7 cellular contexts compared by ENCODE assay signal in genomic region chr19:2463694-2464093, GRCh38. TPM values are rescaled to one million over a fixed set of nuclear protein-coding genes. Genes with fewer than 3 reads are reported as not detected.
A peak's percentile ranks its signal among the peaks of the same experiment; 100 is the strongest.
DNase-seq lines count a peak whose midpoint lies in the region; ATAC-seq, FAIRE-seq and TF ChIP-seq lines count a peak whose summit lies in the region.
"Not testable (repeated sequence)": the region's sequence is repeated elsewhere in the genome, so short reads cannot be mapped to it uniquely, and the experiment has no call there.

No MANE protein-coding gene starts in this region.

- not testable (repeated sequence) for FAIRE-seq in H1 (lab: Jason Lieb, UNC)

- not testable (repeated sequence) for H3K56ac ChIP-seq in H1 (replicated peaks; ENCODE audit: insufficient read length, low read depth, low read length)

- not testable (repeated sequence) for H3K36me3 ChIP-seq in CD4-positive, CD25-positive, alpha-beta regulatory T cell (ENCODE audit: control insufficient read depth, insufficient read depth, low read length); NT2/D1 (ENCODE audit: insufficient read depth, insufficient read length, low read length); H1 (ENCODE audit: control insufficient read depth in 2 of 4, insufficient read depth in 4 of 4, low read length in 3 of 4); lower lobe of right lung; neural progenitor cell

- H2BK12ac ChIP-seq in H1 (ENCODE audit: low read depth, low read length), result peak overlapping the region; percentile 63; the same call in 1 of the 2 replicates

- H4K20me1 ChIP-seq in H1 (replicated peaks in 1 of 2; ENCODE audit: control insufficient read depth in 1 of 2, insufficient read depth in 2 of 2, low read length in 2 of 2); neural progenitor cell (ENCODE audit: low read depth): not testable (repeated sequence)

- H3K4me1 Mint-ChIP-seq in CD4-positive, CD25-positive, alpha-beta regulatory T cell, result peaks cover 0 to 14% (median 0%) of the 10 kb centered on the region in 4 donors
- H3K4me1 Mint-ChIP-seq in activated CD4-positive, alpha-beta T cell treated with anti-CD3 and anti-CD28 coated beads for 36 hours; activated T-cell treated with anti-CD3 and anti-CD28 coated beads, Interleukin-2, amount 50 U/mL, for 4 hours (ENCODE audit: low read depth): not testable (repeated sequence)
- H3K4me1 Mint-ChIP-seq in neural progenitor cell, result peaks cover 14% of the 10 kb centered on the region

- not testable (repeated sequence) for H4K5ac ChIP-seq in H1 (ENCODE audit: insufficient read length, low read depth, low read length)

- H2AK5ac ChIP-seq in H1 (ENCODE audit: low read depth, low read length), result not testable (repeated sequence)

- not testable (repeated sequence) for ATAC-seq in CD4-positive, CD25-positive, alpha-beta regulatory T cell (ENCODE audit: low read depth in 2 of 2); activated CD4-positive, alpha-beta T cell treated with anti-CD3 and anti-CD28 coated beads for 36 hours; activated T-cell treated with anti-CD3 and anti-CD28 coated beads, Interleukin-2, amount 50 U/mL, for 4 hours; lower lobe of right lung

- TF ChIP-seq POLR2A in H1 (IDR thresholded peaks at IDR 0.05; ENCODE audit: control extremely low read depth in 1 of 2, low read depth in 2 of 2, low read length in 2 of 2), result not testable (repeated sequence)

- POLR2A ChIA-PET in activated CD4-positive, alpha-beta T cell treated with anti-CD3 and anti-CD28 coated beads for 36 hours (lab: Charles Lee), result not testable (repeated sequence)
- POLR2A ChIA-PET in H1 (lab: Charles Lee; ENCODE audit: partially characterized antibody), result interaction anchor here (0.7 to 6.7 kb wide), 8 partner anchors 8 to 159 kb away, joined by 3 to 98 read pairs (median 5); partner anchors contain the start of genes GADD45B, LMNB2 and TIMM13

- H3K18ac ChIP-seq in H1 (ENCODE audit: extremely low read depth, low read length), result not testable (repeated sequence)

- H2BK15ac ChIP-seq in H1 (ENCODE audit: low read length), result not testable (repeated sequence)

- not testable (repeated sequence) for H3K9me3 ChIP-seq in CD4-positive, CD25-positive, alpha-beta regulatory T cell (ENCODE audit: control insufficient read depth in 2 of 2, low read length in 2 of 2); NT2/D1 (ENCODE audit: insufficient read depth, low read length); H1 (ENCODE audit: insufficient read depth in 2 of 2, low read depth in 1 of 2, low read length in 1 of 2); lower lobe of right lung; neural progenitor cell (ENCODE audit: low read depth)

- CTCF ChIA-PET in activated CD4-positive, alpha-beta T cell treated with anti-CD3 and anti-CD28 coated beads for 36 hours (lab: Charles Lee), result interaction anchor here (0.9 kb wide), 1 partner anchor 173 kb away, joined by 3 read pairs; no protein-coding TSS in a partner anchor
- CTCF ChIA-PET in H1 (lab: Charles Lee; ENCODE audit: partially characterized antibody), result interaction anchor here (0.6 to 12.9 kb wide), 12 partner anchors 11 to 1302 kb away, joined by 3 to 133 read pairs (median 3); partner anchors contain the start of gene GADD45B

- not testable (repeated sequence) for DNase-seq in CD4-positive, CD25-positive, alpha-beta regulatory T cell; NT2/D1 (ENCODE audit: low read depth, low spot score); activated T-cell treated with anti-CD3 and anti-CD28 coated beads, Interleukin-2, amount 50 U/mL, for 4 hours; H1 (ENCODE audit: low read depth in 1 of 2, low spot score in 2 of 2); lower lobe of right lung; neural progenitor cell (ENCODE audit: low spot score)
- DNase-seq in activated CD4-positive, alpha-beta T cell treated with anti-CD3 and anti-CD28 coated beads for 36 hours, result peak; percentile 33

- H3K9ac ChIP-seq in NT2/D1 (ENCODE audit: insufficient read length, low read depth), result peak overlapping the region; percentile 62
- H3K9ac ChIP-seq in H1 (replicated peaks in 1 of 4; ENCODE audit: extremely low read depth in 1 of 4, low read depth in 3 of 4, low read length in 3 of 4); neural progenitor cell: not testable (repeated sequence)

- not testable (repeated sequence) for H3K27me3 ChIP-seq in CD4-positive, CD25-positive, alpha-beta regulatory T cell (ENCODE audit: control insufficient read depth, insufficient read depth, low read length); NT2/D1 (ENCODE audit: insufficient read depth, insufficient read length); H1 (replicated peaks in 1 of 4; ENCODE audit: control insufficient read depth in 3 of 4, extremely low read depth in 1 of 4, insufficient read depth in 3 of 4, low read length in 3 of 4); lower lobe of right lung (ENCODE audit: low read depth); neural progenitor cell

- H2BK5ac ChIP-seq in H1 (ENCODE audit: low read depth, low read length), result not testable (repeated sequence)

- H3K4me2 ChIP-seq in H1 (ENCODE audit: insufficient read depth in 1 of 2, low read depth in 2 of 2, low read length in 2 of 2), result 0 out of 4 replicates have a peak overlapping the region, but pooled peaks of 1 of the 2 experiments have one; percentile 66
- H3K4me2 ChIP-seq in neural progenitor cell, result not testable (repeated sequence)

- H3F3A ChIP-seq in neural progenitor cell (ENCODE audit: low read depth), result peaks cover 10% of the 10 kb centered on the region

- not testable (repeated sequence) for H3K79me1 ChIP-seq in H1 (ENCODE audit: low read depth, low read length)

- H3K27ac ChIP-seq in CD4-positive, CD25-positive, alpha-beta regulatory T cell (ENCODE audit: insufficient read depth, low read length, poor library complexity, severe bottlenecking); H1 (ENCODE audit: low read depth, low read length); neural progenitor cell: not testable (repeated sequence)
- H3K27ac ChIP-seq in lower lobe of right lung, result peak overlapping the region; percentile 28

- H2BK20ac ChIP-seq in H1 (ENCODE audit: low read length), result not testable (repeated sequence)

- not testable (repeated sequence) for H3K4me3 ChIP-seq in CD4-positive, CD25-positive, alpha-beta regulatory T cell (ENCODE audit: low read depth, low read length); NT2/D1 (ENCODE audit: insufficient read length, low read depth); H1 (ENCODE audit: extremely low read depth in 1 of 4, insufficient read depth in 2 of 4, low read depth in 3 of 4, low read length in 4 of 4); lower lobe of right lung; neural progenitor cell

- not testable (repeated sequence) for H3K9me3 Mint-ChIP-seq in CD4-positive, CD25-positive, alpha-beta regulatory T cell; activated CD4-positive, alpha-beta T cell treated with anti-CD3 and anti-CD28 coated beads for 36 hours (ENCODE audit: low read depth); activated T-cell treated with anti-CD3 and anti-CD28 coated beads, Interleukin-2, amount 50 U/mL, for 4 hours; neural progenitor cell

- not testable (repeated sequence) for H3K36me3 Mint-ChIP-seq in CD4-positive, CD25-positive, alpha-beta regulatory T cell; activated CD4-positive, alpha-beta T cell treated with anti-CD3 and anti-CD28 coated beads for 36 hours (ENCODE audit: low read depth); activated T-cell treated with anti-CD3 and anti-CD28 coated beads, Interleukin-2, amount 50 U/mL, for 4 hours (ENCODE audit: insufficient read depth); neural progenitor cell

- H3K23ac ChIP-seq in H1 (ENCODE audit: insufficient read length), result not testable (repeated sequence)

- not testable (repeated sequence) for H2AFZ ChIP-seq in H1 (ENCODE audit: low read length); neural progenitor cell (replicated peaks)

- not testable (repeated sequence) for H4K8ac ChIP-seq in H1 (ENCODE audit: extremely low read depth, insufficient read depth, low read length)

- peak overlapping the region in 1 of 3 donors; percentile 23 for H3K27ac Mint-ChIP-seq in CD4-positive, CD25-positive, alpha-beta regulatory T cell
- H3K27ac Mint-ChIP-seq in activated CD4-positive, alpha-beta T cell treated with anti-CD3 and anti-CD28 coated beads for 36 hours, result not testable (repeated sequence)
- peak overlapping the region; percentile 85 for H3K27ac Mint-ChIP-seq in neural progenitor cell

- not testable (repeated sequence) for TF ChIP-seq EP300 in H1 (IDR thresholded peaks at IDR 0.05; ENCODE audit: borderline replicate concordance in 1 of 2, low read depth in 2 of 2, low read length in 2 of 2)

- H3K23me2 ChIP-seq in H1 (ENCODE audit: low read depth, low read length), result not testable (repeated sequence)

- TF ChIP-seq RAD21 in H1 (IDR thresholded peaks at IDR 0.05 in 1 of 2, conservative IDR thresholded peaks at IDR 0.05 in 1 of 2; ENCODE audit: low read depth in 2 of 2, low read length in 2 of 2), result not testable (repeated sequence)

- peak overlapping the region in 3 of 4 donors; percentile 38 to 79 (median 59) for H3K4me3 Mint-ChIP-seq in CD4-positive, CD25-positive, alpha-beta regulatory T cell
- H3K4me3 Mint-ChIP-seq in activated CD4-positive, alpha-beta T cell treated with anti-CD3 and anti-CD28 coated beads for 36 hours, result peak overlapping the region; percentile 16
- H3K4me3 Mint-ChIP-seq in activated T-cell treated with anti-CD3 and anti-CD28 coated beads, Interleukin-2, amount 50 U/mL, for 4 hours, result peak overlapping the region; percentile 35
- peak overlapping the region; percentile 33 for H3K4me3 Mint-ChIP-seq in neural progenitor cell

- H3K79me2 ChIP-seq in H1 (ENCODE audit: control insufficient read depth in 1 of 2, insufficient read depth in 2 of 2, low read length in 2 of 2); neural progenitor cell (ENCODE audit: low read depth): not testable (repeated sequence)

- peaks cover 12% of the 10 kb centered on the region for H3K4me1 ChIP-seq in CD4-positive, CD25-positive, alpha-beta regulatory T cell (ENCODE audit: control insufficient read depth, insufficient read depth, low read length, poor library complexity, severe bottlenecking)
- not testable (repeated sequence) for H3K4me1 ChIP-seq in NT2/D1 (ENCODE audit: insufficient read depth, insufficient read length); H1 (replicated peaks in 1 of 4; ENCODE audit: control insufficient read depth in 3 of 4, insufficient read depth in 4 of 4, low read length in 3 of 4); neural progenitor cell
- H3K4me1 ChIP-seq in lower lobe of right lung, result peaks cover 17% of the 10 kb centered on the region

- H3K14ac ChIP-seq in H1 (ENCODE audit: insufficient read length), result not testable (repeated sequence)

- not testable (repeated sequence) for TF ChIP-seq CTCF in H1 (IDR thresholded peaks at IDR 0.05; ENCODE audit: control extremely low read depth in 1 of 3, insufficient read depth in 1 of 3, low read depth in 1 of 3, low read length in 3 of 3); lower lobe of right lung (IDR thresholded peaks at IDR 0.05); neural progenitor cell (IDR thresholded peaks at IDR 0.05)

- not testable (repeated sequence) for H3K4ac ChIP-seq in H1 (replicated peaks; ENCODE audit: insufficient read length, low read depth, low read length)

- H4K91ac ChIP-seq in H1 (replicated peaks; ENCODE audit: insufficient read length, low read length), result peak overlapping the region; percentile 93

- 99% methylated on average over 5 of the region's 5 CpGs; no CpG with 5 or more reads in 1 of the 2 experiments for WGBS in H1 (ENCODE audit: extremely low coverage in 1 of 2, insufficient coverage in 1 of 2, insufficient read length in 1 of 2, insufficient replicate concordance in 2 of 2, low coverage in 1 of 2, low lambda C conversion rate in 2 of 2, missing lambda C conversion rate in 1 of 2), 2 experiments

- H3K27me3 Mint-ChIP-seq in CD4-positive, CD25-positive, alpha-beta regulatory T cell; activated CD4-positive, alpha-beta T cell treated with anti-CD3 and anti-CD28 coated beads for 36 hours; activated T-cell treated with anti-CD3 and anti-CD28 coated beads, Interleukin-2, amount 50 U/mL, for 4 hours (ENCODE audit: low read depth); neural progenitor cell (ENCODE audit: insufficient read depth, low read depth): not testable (repeated sequence)

- intact Hi-C loops in activated CD4-positive, alpha-beta T cell treated with anti-CD3 and anti-CD28 coated beads for 36 hours (cut with DNase I, micrococcal nuclease); lower lobe of right lung (cut with DNase I): not testable (repeated sequence)

- H2BK120ac ChIP-seq in H1 (replicated peaks; ENCODE audit: low read depth, low read length), result not testable (repeated sequence)

RNA-seq across cellular contexts. Expression of gene LMNB2, which starts 6.9 kb away (rescaled TPM):
- 16.0 TPM for total RNA-seq in CD4-positive, CD25-positive, alpha-beta regulatory T cell
- 1 to 10 TPM; 3.8 to 7.5 (median 4.8) TPM for polyA plus RNA-seq in CD4-positive, CD25-positive, alpha-beta regulatory T cell
- total RNA-seq in activated CD4-positive, alpha-beta T cell treated with anti-CD3 and anti-CD28 coated beads for 36 hours, result 10 to 100 TPM; 91.0 to 93.9 TPM
- total RNA-seq in activated T-cell treated with anti-CD3 and anti-CD28 coated beads, Interleukin-2, amount 50 U/mL, for 4 hours, result 10 to 100 TPM; 90.9 to 98.3 (median 92.0) TPM
- 177 and 179 TPM in 2 replicates for total RNA-seq in H1 (2021; fragmentation: NEBNext Ultra II Directional; extraction: Animal tissue kit (Norgen Biotek cat#: 25700))
- 287 and 360 TPM in 2 replicates for polyA plus RNA-seq in H1 (2011; rRNA removed)
- 196 TPM for polyA plus RNA-seq in H1 (2011; cell fraction: cytosol; rRNA removed)
- polyA plus RNA-seq in H1 (2011; cell fraction: nucleus; rRNA removed), result 187 TPM
- polyA plus RNA-seq in H1 (2012, experiment 1 of 2), result 154 to 165 TPM (median 162 TPM) in 4 replicates
- 174 TPM for polyA plus RNA-seq in H1 (2012, experiment 2 of 2)
- polyA plus RNA-seq in H1 (2013, experiment 1 of 2), result 97.9 TPM
- polyA plus RNA-seq in H1 (2013, experiment 2 of 2), result 98.3 TPM
- 105 and 122 TPM in 2 replicates for polyA minus RNA-seq in H1 (2011; rRNA and poly(A)+ RNA removed)
- 69.9 TPM for polyA minus RNA-seq in H1 (2011; cell fraction: cytosol; rRNA and poly(A)+ RNA removed)
- polyA minus RNA-seq in H1 (2011; cell fraction: nucleus; rRNA and poly(A)+ RNA removed), result 36.0 TPM
- 20.9 TPM for total RNA-seq in lower lobe of right lung
- total RNA-seq in neural progenitor cell (ENCODE audit: low replicate concordance), result 78.0 and 246 TPM in 2 replicates

RNA-seq across cellular contexts. Expression of gene GADD45B, which starts 12.2 kb away (rescaled TPM):
- total RNA-seq in CD4-positive, CD25-positive, alpha-beta regulatory T cell, result 191 TPM
- 10 to 100 TPM; 53.4 to 70.2 (median 63.3) TPM for polyA plus RNA-seq in CD4-positive, CD25-positive, alpha-beta regulatory T cell
- total RNA-seq in activated CD4-positive, alpha-beta T cell treated with anti-CD3 and anti-CD28 coated beads for 36 hours, result 10 to 100 TPM; 57.7 to 71.2 TPM
- total RNA-seq in activated T-cell treated with anti-CD3 and anti-CD28 coated beads, Interleukin-2, amount 50 U/mL, for 4 hours, result 10 to 100 TPM; 67.4 to 75.5 (median 72.8) TPM
- total RNA-seq in H1 (2021; fragmentation: NEBNext Ultra II Directional; extraction: Animal tissue kit (Norgen Biotek cat#: 25700)), result 11.0 and 11.4 TPM in 2 replicates
- 7.4 and 12.1 TPM in 2 replicates for polyA plus RNA-seq in H1 (2011; rRNA removed)
- polyA plus RNA-seq in H1 (2011; cell fraction: cytosol; rRNA removed), result 12.6 TPM
- 18.4 TPM for polyA plus RNA-seq in H1 (2011; cell fraction: nucleus; rRNA removed)
- polyA plus RNA-seq in H1 (2012, experiment 1 of 2), result 4.8 to 6.5 TPM (median 5.8 TPM) in 4 replicates
- polyA plus RNA-seq in H1 (2012, experiment 2 of 2), result 5.3 TPM
- polyA plus RNA-seq in H1 (2013, experiment 1 of 2), result 7.8 TPM
- 8.5 TPM for polyA plus RNA-seq in H1 (2013, experiment 2 of 2)
- 7.5 and 8.3 TPM in 2 replicates for polyA minus RNA-seq in H1 (2011; rRNA and poly(A)+ RNA removed)
- 13.9 TPM for polyA minus RNA-seq in H1 (2011; cell fraction: cytosol; rRNA and poly(A)+ RNA removed)
- polyA minus RNA-seq in H1 (2011; cell fraction: nucleus; rRNA and poly(A)+ RNA removed), result 47.7 TPM
- total RNA-seq in lower lobe of right lung (89.9 TPM), neural progenitor cell (ENCODE audit: low replicate concordance) (3.9 and 6.2 TPM in 2 replicates)

RNA-seq across cellular contexts. Expression of gene TIMM13, which starts 36.3 kb away (rescaled TPM):
- 24.6 TPM for total RNA-seq in CD4-positive, CD25-positive, alpha-beta regulatory T cell
- polyA plus RNA-seq in CD4-positive, CD25-positive, alpha-beta regulatory T cell, result 10 to 100 TPM; 49.7 to 62.5 (median 59.4) TPM
- 100 to 1,000 TPM in 1 of 2 experiments, 10 to 100 TPM in 1; 70.7 to 104 TPM for total RNA-seq in activated CD4-positive, alpha-beta T cell treated with anti-CD3 and anti-CD28 coated beads for 36 hours
- total RNA-seq in activated T-cell treated with anti-CD3 and anti-CD28 coated beads, Interleukin-2, amount 50 U/mL, for 4 hours, result 100 to 1,000 TPM; 273 to 326 (median 286) TPM
- 275 and 277 TPM in 2 replicates for total RNA-seq in H1 (2021; fragmentation: NEBNext Ultra II Directional; extraction: Animal tissue kit (Norgen Biotek cat#: 25700))
- 270 and 410 TPM in 2 replicates for polyA plus RNA-seq in H1 (2011; rRNA removed)
- 254 TPM for polyA plus RNA-seq in H1 (2011; cell fraction: cytosol; rRNA removed)
- 186 TPM for polyA plus RNA-seq in H1 (2011; cell fraction: nucleus; rRNA removed)
- 148 to 224 TPM (median 214 TPM) in 4 replicates for polyA plus RNA-seq in H1 (2012, experiment 1 of 2)
- polyA plus RNA-seq in H1 (2012, experiment 2 of 2), result 148 TPM
- polyA plus RNA-seq in H1 (2013, experiment 1 of 2), result 160 TPM
- 179 TPM for polyA plus RNA-seq in H1 (2013, experiment 2 of 2)
- polyA minus RNA-seq in H1 (2011; rRNA and poly(A)+ RNA removed), result 17.5 and 28.6 TPM in 2 replicates
- polyA minus RNA-seq in H1 (2011; cell fraction: cytosol; rRNA and poly(A)+ RNA removed), result 87.3 TPM
- 60.6 TPM for polyA minus RNA-seq in H1 (2011; cell fraction: nucleus; rRNA and poly(A)+ RNA removed)
- total RNA-seq in lower lobe of right lung, result 53.3 TPM
- total RNA-seq in neural progenitor cell (ENCODE audit: low replicate concordance), result 22.3 and 37.9 TPM in 2 replicates
